24 cellular contexts compared by ENCODE assay signal in the genomic region with DNA sequence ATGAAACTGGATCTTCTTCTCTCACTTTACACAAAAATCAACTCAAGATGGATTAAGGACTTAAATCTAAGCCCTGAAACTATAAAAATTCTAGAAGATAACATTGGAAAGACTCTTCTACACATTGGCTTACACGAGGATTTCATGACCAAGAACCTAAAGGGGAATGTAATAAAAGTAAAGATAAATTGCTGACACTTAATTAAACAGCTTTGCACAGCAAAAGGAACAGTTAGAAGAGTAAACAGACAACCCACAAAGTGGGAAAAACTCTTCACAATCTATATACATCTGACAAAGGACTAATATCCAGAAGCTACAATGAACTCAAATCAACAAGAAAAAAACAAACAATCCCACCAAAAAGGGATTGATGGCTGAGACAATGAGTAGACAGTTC.
"Had no signal": no experiment of that assay in that cellular context is flagged by ENCODE, and none has a peak within 500 bp of the region (broad histone marks: within the 10 kb centered on the region; RNA-seq: fewer than 3 reads in every experiment).

No MANE protein-coding gene starts in this region.

- H3K27ac Mint-ChIP-seq: mesothelial cell of epicardium had no signal

- H3K9me3 ChIP-seq: gastrocnemius medialis had no signal

- FAIRE-seq: colon, endothelial cell of umbilical vein, islet of Langerhans, keratinocyte had no signal

- H3K4me1 ChIP-seq: esophagus muscularis mucosa, gastrocnemius medialis, heart right ventricle, left lung, lower lobe of right lung had no signal

- H3K27me3 ChIP-seq: dorsolateral prefrontal cortex, esophagus muscularis mucosa, gastrocnemius medialis, heart right ventricle, left lung had no signal

- H3K4me1 Mint-ChIP-seq: mesothelial cell of epicardium had no signal

- H3K27ac ChIP-seq: coronary artery, dorsolateral prefrontal cortex, esophagus muscularis mucosa, gastrocnemius medialis, heart right ventricle, left lung, lower lobe of right lung had no signal

- H3K4me3 ChIP-seq: coronary artery, dorsolateral prefrontal cortex, esophagus muscularis mucosa, gastrocnemius medialis, heart right ventricle, left lung, lower lobe of right lung, mucosa of descending colon had no signal

- H3K4me3 Mint-ChIP-seq: mesothelial cell of epicardium had no signal

- DNase-seq: dermis blood vessel endothelial cell; dorsolateral prefrontal cortex; effector CD4-positive, alpha-beta T cell; effector memory CD4-positive, alpha-beta T cell; foreskin fibroblast; foreskin melanocyte; gastrocnemius medialis; glutamatergic neuron; head of caudate nucleus; heart right ventricle; hippocampal formation; left cardiac atrium; left lung; left ventricle myocardium superior; lower lobe of right lung; mesenchymal stem cell; mucosa of descending colon had no signal

- ATAC-seq: gastrocnemius medialis, heart right ventricle, left cardiac atrium, left lung, left ventricle myocardium superior, lower lobe of right lung, mucosa of descending colon had no signal
